19 cellular contexts compared by ENCODE assay signal in the genomic region with DNA sequence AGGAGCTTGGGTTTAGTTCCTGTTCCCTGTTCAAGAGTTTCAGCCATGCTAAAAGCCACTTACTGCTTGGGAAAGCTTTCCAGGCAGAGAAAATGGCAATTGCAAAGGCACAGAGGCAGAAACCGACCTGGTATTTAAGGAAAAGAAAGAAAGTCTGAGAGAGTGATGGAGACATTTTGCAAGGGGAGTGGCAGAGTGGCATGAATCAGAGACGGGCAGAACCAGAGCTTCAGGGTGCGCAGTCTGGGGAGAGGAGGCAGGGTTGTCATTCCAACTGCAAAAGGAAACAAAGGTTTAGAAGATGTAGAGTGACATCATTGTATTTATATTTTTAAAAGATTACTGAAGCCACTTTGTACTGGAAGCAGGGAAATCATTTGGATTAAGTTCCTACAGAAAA.
"Had no signal": no experiment of that assay in that cellular context is flagged by ENCODE, and none has a peak within 500 bp of the region (broad histone marks: within the 10 kb centered on the region; RNA-seq: fewer than 3 reads in every experiment).

No MANE protein-coding gene starts in this region.

- DNase-seq: IMR-90, Karpas-422, KG1, MG63, NCI-H1092, NCI-H1105 treated with DMSO at 0.1 percent for 48 hours, NCI-H1417 treated with DMSO at 0.1 percent for 48 hours, NCI-H146, NCI-H1694 treated with DMSO at 0.1 percent for 48 hours, NCI-H1930, NCI-H2081, NCI-H2107, NCI-H2227 treated with DMSO at 0.1 percent for 48 hours, NCI-H524 treated with DMSO at 0.1 percent for 48 hours, NCI-H69, NCI-H774, SHP77, SK-N-SH had no signal

- ATAC-seq: HepG2 had no signal
